ENCODE assay signal across 15 cellular contexts in the genomic region with DNA sequence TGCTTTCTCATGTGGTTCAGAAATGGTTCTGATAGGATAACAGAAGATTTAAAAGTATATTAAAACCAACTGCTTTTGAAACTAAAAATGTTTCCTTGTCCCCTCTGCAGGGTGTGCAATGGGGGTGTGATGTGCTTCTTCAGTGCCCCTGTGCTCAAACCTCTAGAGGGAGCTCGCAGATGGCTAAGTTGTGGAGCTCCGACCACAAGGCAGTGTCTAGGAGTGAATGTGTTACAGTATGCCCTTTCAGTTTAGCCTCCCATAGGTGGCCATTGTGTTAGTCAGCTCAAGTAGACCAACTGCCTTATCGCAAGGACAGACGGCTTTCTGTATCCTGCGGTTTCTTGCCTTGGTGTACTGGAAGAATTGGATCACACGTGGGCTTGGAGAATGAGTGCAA.
DNase-seq lines count a peak whose midpoint lies in the region; ATAC-seq and TF ChIP-seq lines count a peak whose summit lies in the region.
"Had no signal": no experiment of that assay in that cellular context is flagged by ENCODE, and none has a peak within 500 bp of the region (broad histone marks: within the 10 kb centered on the region; RNA-seq: fewer than 3 reads in every experiment).

No MANE protein-coding gene starts in this region.

- H3K27ac ChIP-seq in DOHH2 (ENCODE audit: low read depth, low read length) (no peak overlapping the region), gastroesophageal sphincter (no peak overlapping the region)
- H3K27ac ChIP-seq: foreskin keratinocyte had no signal

- TF ChIP-seq POLR2A in gastroesophageal sphincter (IDR thresholded peaks at IDR 0.05), result no peak

- no peaks in the 10 kb centered on the region for H3K9me2 ChIP-seq in DOHH2 (replicated peaks; ENCODE audit: control insufficient read depth, low read length)
- no peaks in the 10 kb centered on the region for H3K9me2 ChIP-seq in Loucy (replicated peaks; ENCODE audit: low read depth, low read length)

- H3F3A ChIP-seq in DOHH2 (ENCODE audit: control insufficient read depth, insufficient read depth) (no peaks in the 10 kb centered on the region), Loucy (ENCODE audit: low read depth) (no peaks in the 10 kb centered on the region)

- no peaks in the 10 kb centered on the region for H3K27me3 ChIP-seq in DOHH2 (ENCODE audit: control insufficient read depth, low read length)
- H3K27me3 ChIP-seq in Loucy (ENCODE audit: insufficient read depth, low read length, poor library complexity, severe bottlenecking), result no peaks in the 10 kb centered on the region
- no peaks in the 10 kb centered on the region for H3K27me3 ChIP-seq in gastroesophageal sphincter
- H3K27me3 ChIP-seq: foreskin keratinocyte had no signal

- H3K79me2 ChIP-seq in DOHH2 (ENCODE audit: control insufficient read depth, low read length) (no peaks in the 10 kb centered on the region), Loucy (ENCODE audit: insufficient read depth, low read length) (no peaks in the 10 kb centered on the region)

- H3K4me3 Mint-ChIP-seq in stimulated activated effector memory CD8-positive, alpha-beta T cell treated with anti-CD3 and anti-CD28 coated beads, Interleukin-12 subunit alpha, Interleukin-12 subunit beta, amount 100 ng/mL, for 72 hours, result no peak overlapping the region
- H3K4me3 Mint-ChIP-seq: activated CD4-positive, alpha-beta T cell treated with anti-CD3 and anti-CD28 coated beads, Interleukin-2, amount 10 ng/mL, durations not matched to agents 24 days and 14 days; activated T-helper 17 cell treated with anti-CD3 and anti-CD28 coated beads, Interleukin-2, amount 50 U/mL, for 72 hours; nephron; T-cell had no signal

- WGBS in gastroesophageal sphincter (ENCODE audit: low coverage in 1 of 2), 2 donors, result 60 to 79% methylated on average over 3 to 4 of the region's 6 CpGs

- H3K27ac Mint-ChIP-seq in stimulated activated effector memory CD8-positive, alpha-beta T cell treated with anti-CD3 and anti-CD28 coated beads, Interleukin-12 subunit alpha, Interleukin-12 subunit beta, amount 100 ng/mL, for 72 hours, result no peak overlapping the region
- H3K27ac Mint-ChIP-seq: activated CD4-positive, alpha-beta T cell treated with anti-CD3 and anti-CD28 coated beads, Interleukin-2, amount 10 ng/mL, durations not matched to agents 24 days and 14 days; activated T-helper 17 cell treated with anti-CD3 and anti-CD28 coated beads, Interleukin-2, amount 50 U/mL, for 72 hours; nephron; T-cell had no signal

- peak; percentile 9 for TF ChIP-seq CTCF in DOHH2 (IDR thresholded peaks at IDR 0.05; ENCODE audit: low read depth, low read length, poor library complexity, severe bottlenecking)
- TF ChIP-seq CTCF in Loucy (conservative IDR thresholded peaks at IDR 0.05; ENCODE audit: low read length), result peak; percentile 30
- TF ChIP-seq CTCF in gastroesophageal sphincter (IDR thresholded peaks at IDR 0.05), result no peak

- H3K36me3 ChIP-seq in DOHH2 (ENCODE audit: control insufficient read depth, low read length) (no peaks in the 10 kb centered on the region), Loucy (ENCODE audit: insufficient read depth, low read length) (no peaks in the 10 kb centered on the region), gastroesophageal sphincter (no peaks in the 10 kb centered on the region)

- H3K9me3 ChIP-seq in DOHH2 (ENCODE audit: control insufficient read depth, insufficient read depth, low read length), result no peaks in the 10 kb centered on the region
- no peaks in the 10 kb centered on the region for H3K9me3 ChIP-seq in Loucy (ENCODE audit: insufficient read depth, low read depth, low read length)
- no peaks in the 10 kb centered on the region for H3K9me3 ChIP-seq in gastroesophageal sphincter

- no peaks in the 10 kb centered on the region for H3K36me3 Mint-ChIP-seq in stimulated activated effector memory CD8-positive, alpha-beta T cell treated with anti-CD3 and anti-CD28 coated beads, Interleukin-12 subunit alpha, Interleukin-12 subunit beta, amount 100 ng/mL, for 72 hours
- H3K36me3 Mint-ChIP-seq: T-cell had no signal

- TF ChIP-seq EP300 in gastroesophageal sphincter (IDR thresholded peaks at IDR 0.05), result no peak

- no peaks in the 10 kb centered on the region for H3K9me3 Mint-ChIP-seq in stimulated activated effector memory CD8-positive, alpha-beta T cell treated with anti-CD3 and anti-CD28 coated beads, Interleukin-12 subunit alpha, Interleukin-12 subunit beta, amount 100 ng/mL, for 72 hours
- H3K9me3 Mint-ChIP-seq: activated CD4-positive, alpha-beta T cell treated with anti-CD3 and anti-CD28 coated beads, Interleukin-2, amount 10 ng/mL, durations not matched to agents 24 days and 14 days; activated T-helper 17 cell treated with anti-CD3 and anti-CD28 coated beads, Interleukin-2, amount 50 U/mL, for 72 hours; T-cell had no signal

- H3K4me3 ChIP-seq in DOHH2 (ENCODE audit: low read length), result no peak overlapping the region
- no peak overlapping the region for H3K4me3 ChIP-seq in Loucy (ENCODE audit: low read length, poor library complexity, severe bottlenecking)
- H3K4me3 ChIP-seq in gastroesophageal sphincter, result no peak overlapping the region

- no peaks in the 10 kb centered on the region for H3K4me1 Mint-ChIP-seq in stimulated activated effector memory CD8-positive, alpha-beta T cell treated with anti-CD3 and anti-CD28 coated beads, Interleukin-12 subunit alpha, Interleukin-12 subunit beta, amount 100 ng/mL, for 72 hours
- H3K4me1 Mint-ChIP-seq: activated CD4-positive, alpha-beta T cell treated with anti-CD3 and anti-CD28 coated beads, Interleukin-2, amount 10 ng/mL, durations not matched to agents 24 days and 14 days; activated T-helper 17 cell treated with anti-CD3 and anti-CD28 coated beads, Interleukin-2, amount 50 U/mL, for 72 hours; nephron; T-cell had no signal

- H3K4me1 ChIP-seq in DOHH2 (ENCODE audit: control insufficient read depth, low read length) (no peaks in the 10 kb centered on the region), Loucy (ENCODE audit: insufficient read depth, low read length, poor library complexity, severe bottlenecking) (no peaks in the 10 kb centered on the region), gastroesophageal sphincter (no peaks in the 10 kb centered on the region)
- H3K4me1 ChIP-seq: foreskin keratinocyte had no signal

- H4K20me1 ChIP-seq in DOHH2 (ENCODE audit: control insufficient read depth, insufficient read depth, low read depth, low read length) (no peaks in the 10 kb centered on the region), Loucy (ENCODE audit: insufficient read depth, low read length, poor library complexity, severe bottlenecking) (no peaks in the 10 kb centered on the region)

- H2AFZ ChIP-seq in Loucy (ENCODE audit: low read length), result no peak overlapping the region

- H3K4me2 ChIP-seq in DOHH2 (ENCODE audit: low read length) (no peak overlapping the region), Loucy (ENCODE audit: low read depth, low read length, poor library complexity, severe bottlenecking) (no peak overlapping the region)

- DNase-seq in SW480 (ENCODE audit: low spot score) (peak; percentile 2), HuH-7.5 (ENCODE audit: low spot score) (no peak)
- no peak for DNase-seq in stimulated activated effector memory CD8-positive, alpha-beta T cell treated with anti-CD3 and anti-CD28 coated beads, Interleukin-12 subunit alpha, Interleukin-12 subunit beta, amount 100 ng/mL, for 72 hours (ENCODE audit: low spot score in 2 of 2)
- DNase-seq: activated CD4-positive, alpha-beta T cell treated with anti-CD3 and anti-CD28 coated beads, Interleukin-2, amount 10 ng/mL, durations not matched to agents 24 days and 14 days; C1 segment of cervical spinal cord; foreskin keratinocyte; NCI-H446 treated with DMSO at 0.1 percent for 48 hours; T-cell had no signal

- ATAC-seq in GM19351 (IDR thresholded peaks at IDR 0.05; ENCODE audit: unreplicated experiment) (peak; percentile 85), gastroesophageal sphincter (no peak), HG03354 (IDR thresholded peaks at IDR 0.05; ENCODE audit: poor library complexity, severe bottlenecking, unreplicated experiment) (no peak)
- no peak for ATAC-seq in stimulated activated effector memory CD8-positive, alpha-beta T cell treated with anti-CD3 and anti-CD28 coated beads, Interleukin-12 subunit alpha, Interleukin-12 subunit beta, amount 100 ng/mL, for 72 hours
- ATAC-seq: activated T-helper 17 cell treated with anti-CD3 and anti-CD28 coated beads, Interleukin-2, amount 50 U/mL, for 72 hours; foreskin keratinocyte; T-cell had no signal

- no peak overlapping the region for H3K9ac ChIP-seq in Loucy (ENCODE audit: low read depth, low read length, poor library complexity, severe bottlenecking)

Comparison
In these comparisons a context has a peak if more than half of its experiments do, and no peak if none do; other contexts are left out.
1. CTCF ChIP-seq: peak in DOHH2 (single experiment) and Loucy (single experiment); none in gastroesophageal sphincter (0 of 4).